In genomic region chr11:82701847-82702520, GRCh38 we compare ENCODE assay signal across 10 cellular contexts. TPM values are rescaled to one million over a fixed set of nuclear protein-coding genes. Genes with fewer than 3 reads are reported as not detected.
DNase-seq lines count a peak whose midpoint lies in the region; ATAC-seq and TF ChIP-seq lines count a peak whose summit lies in the region.
"Had no signal": no experiment of that assay in that cellular context is flagged by ENCODE, and none has a peak within 500 bp of the region (broad histone marks: within the 10 kb centered on the region; RNA-seq: fewer than 3 reads in every experiment).

No MANE protein-coding gene starts in this region.

- DNase-seq in GM12865 (ENCODE audit: low read depth): peak; percentile 46
- peak; percentile 67 for DNase-seq in SK-MEL-5 (ENCODE audit: low read depth, low spot score)
- DNase-seq in fibroblast of villous mesenchyme (ENCODE audit: low read depth): peak; percentile 42
- DNase-seq in stimulated activated naive CD8-positive, alpha-beta T cell treated with anti-CD3 and anti-CD28 coated beads, Interleukin-15, Interleukin-2, amounts not matched to agents 100 U/mL and 50 U/mL, for 24 hours: peak; percentile 30
- no peak for DNase-seq in ureter (ENCODE audit: low spot score)
- DNase-seq: naive B cell had no signal

- peak; percentile 67 for ATAC-seq in HG03342 (IDR thresholded peaks at IDR 0.05; ENCODE audit: unreplicated experiment)
- no peak for ATAC-seq in stimulated activated naive CD8-positive, alpha-beta T cell treated with anti-CD3 and anti-CD28 coated beads, Interleukin-15, Interleukin-2, amounts not matched to agents 100 U/mL and 50 U/mL, for 24 hours
- no peak for ATAC-seq in HG02840 (IDR thresholded peaks at IDR 0.05; ENCODE audit: low FRiP score, unreplicated experiment)

- TF ChIP-seq CTCF in C4-2B (conservative IDR thresholded peaks at IDR 0.05): peak; percentile 89
- peak; percentile 68 for TF ChIP-seq CTCF in GM12865 (IDR thresholded peaks at IDR 0.05; ENCODE audit: insufficient read depth, low read depth, low read length, missing control alignments)
- TF ChIP-seq CTCF in fibroblast of villous mesenchyme (IDR thresholded peaks at IDR 0.05; ENCODE audit: insufficient read depth, low read depth, low read length): peak; percentile 72

- H3K4me3 ChIP-seq in GM12865 (ENCODE audit: low read depth, low read length): no peak overlapping the region
- no peak overlapping the region for H3K4me3 ChIP-seq in fibroblast of villous mesenchyme (ENCODE audit: low read depth, low read length)

- in situ Hi-C loops in SK-MEL-5 (cut with HindIII; ENCODE audit: low pct_unique_long_range_greater_than_20kb, low sequenced_read_pairs): no loop called here

- no peak overlapping the region for H3K27ac ChIP-seq in C4-2B

RNA-seq across cellular contexts. Expression of gene FAM181B, which starts 31.7 kb away (rescaled TPM):
- 0.80 and 1.1 TPM in 2 replicates for total RNA-seq in SK-MEL-5 (2014; rRNA removed; shearing (Covaris generic))
- 0.80 and 1.2 TPM in 2 replicates for polyA plus RNA-seq in SK-MEL-5 (2015; cell fraction: cytosol; rRNA removed)
- polyA plus RNA-seq in SK-MEL-5 (2015; cell fraction: nucleus; rRNA removed): 0.31 and 0.66 TPM in 2 replicates
- under 0.01 TPM in 1 of 2 replicates, not detected in the other for total RNA-seq in fibroblast of villous mesenchyme
- total RNA-seq in ureter: 10.4 TPM
- total RNA-seq: T-helper 2 cell treated with Interferon-gamma antibody and Interleukin-4, amounts not matched to agents 100 ng/mL and 5 ng/mL, for 36 hours had no signal
